In genomic region chr2:150548527-150548926, GRCh38 we compare ENCODE assay signal across 10 cellular contexts.
DNase-seq lines count a peak whose midpoint lies in the region; ATAC-seq and TF ChIP-seq lines count a peak whose summit lies in the region.
"Had no signal": no experiment of that assay in that cellular context is flagged by ENCODE, and none has a peak within 500 bp of the region (broad histone marks: within the 10 kb centered on the region; RNA-seq: fewer than 3 reads in every experiment).

No MANE protein-coding gene starts in this region.

- intact Hi-C loops in posterior cingulate gyrus (cut with DNase I): no loop called here

- TF ChIP-seq CTCF in AG10803 (conservative IDR thresholded peaks at IDR 0.05; ENCODE audit: low read length) (peak; percentile 32), GM20000 (IDR thresholded peaks at IDR 0.05; ENCODE audit: extremely low read depth, missing control alignments) (peak; percentile 33), fibroblast of pulmonary artery (IDR thresholded peaks at IDR 0.05; ENCODE audit: low read length, missing control alignments) (peak; percentile 51)

- no peak overlapping the region for H3K4me3 ChIP-seq in AG10803 (ENCODE audit: low read length)
- H3K4me3 ChIP-seq in fibroblast of pulmonary artery (replicated peaks; ENCODE audit: low read depth, low read length): no peak overlapping the region
- H3K4me3 ChIP-seq: spleen had no signal

- DNase-seq in AG10803 (ENCODE audit: low read depth): peak; percentile 40
- no peak for DNase-seq in GM20000 (ENCODE audit: low spot score)
- peak; percentile 77 for DNase-seq in NCI-H748 treated with DMSO at 0.1 percent for 48 hours (lab: John Stamatoyannopoulos, UW)
- peak; percentile 41 for DNase-seq in fibroblast of pulmonary artery (ENCODE audit: low read depth)
- DNase-seq in posterior cingulate gyrus: no peak
- DNase-seq in activated naive CD4-positive, alpha-beta T cell treated with anti-CD3 and anti-CD28 coated beads, Interleukin-2, amount 10 ng/mL, durations not matched to agents 7 days and 5 days: no peak
- no peak for DNase-seq in NCI-H1930 (lab: John Stamatoyannopoulos, UW)
- DNase-seq: activated CD8-positive, alpha-beta memory T cell treated with anti-CD3 and anti-CD28 coated beads, Interleukin-2, amount 10 ng/mL, durations not matched to agents 7 days and 5 days; spleen had no signal

- no peak overlapping the region for H3K27ac Mint-ChIP-seq in activated naive CD4-positive, alpha-beta T cell treated with anti-CD3 and anti-CD28 coated beads, Interleukin-2, amount 10 ng/mL, durations not matched to agents 7 days and 5 days
- H3K27ac Mint-ChIP-seq: activated CD8-positive, alpha-beta memory T cell treated with anti-CD3 and anti-CD28 coated beads, Interleukin-2, amount 10 ng/mL, durations not matched to agents 7 days and 5 days had no signal

- no peak for ATAC-seq in HG03108 (IDR thresholded peaks at IDR 0.05; ENCODE audit: unreplicated experiment)
- ATAC-seq: activated CD8-positive, alpha-beta memory T cell treated with anti-CD3 and anti-CD28 coated beads, Interleukin-2, amount 10 ng/mL, durations not matched to agents 7 days and 5 days had no signal

- H3K27me3 Mint-ChIP-seq in activated naive CD4-positive, alpha-beta T cell treated with anti-CD3 and anti-CD28 coated beads, Interleukin-2, amount 10 ng/mL, durations not matched to agents 7 days and 5 days: no peaks in the 10 kb centered on the region
- H3K27me3 Mint-ChIP-seq: activated CD8-positive, alpha-beta memory T cell treated with anti-CD3 and anti-CD28 coated beads, Interleukin-2, amount 10 ng/mL, durations not matched to agents 7 days and 5 days had no signal

- H3K4me3 Mint-ChIP-seq in activated naive CD4-positive, alpha-beta T cell treated with anti-CD3 and anti-CD28 coated beads, Interleukin-2, amount 10 ng/mL, durations not matched to agents 7 days and 5 days: no peak overlapping the region
- H3K4me3 Mint-ChIP-seq: activated CD8-positive, alpha-beta memory T cell treated with anti-CD3 and anti-CD28 coated beads, Interleukin-2, amount 10 ng/mL, durations not matched to agents 7 days and 5 days had no signal

- H3K9me3 Mint-ChIP-seq in activated naive CD4-positive, alpha-beta T cell treated with anti-CD3 and anti-CD28 coated beads, Interleukin-2, amount 10 ng/mL, durations not matched to agents 7 days and 5 days: no peaks in the 10 kb centered on the region

- no peaks in the 10 kb centered on the region for H3K4me1 Mint-ChIP-seq in activated naive CD4-positive, alpha-beta T cell treated with anti-CD3 and anti-CD28 coated beads, Interleukin-2, amount 10 ng/mL, durations not matched to agents 7 days and 5 days
- H3K4me1 Mint-ChIP-seq: activated CD8-positive, alpha-beta memory T cell treated with anti-CD3 and anti-CD28 coated beads, Interleukin-2, amount 10 ng/mL, durations not matched to agents 7 days and 5 days had no signal

- CTCF ChIA-PET in activated naive CD4-positive, alpha-beta T cell treated with anti-CD3 and anti-CD28 coated beads, Interleukin-2, amount 10 ng/mL, durations not matched to agents 7 days and 5 days (lab: Charles Lee): no interaction called here

- no peaks in the 10 kb centered on the region for H3K36me3 Mint-ChIP-seq in activated naive CD4-positive, alpha-beta T cell treated with anti-CD3 and anti-CD28 coated beads, Interleukin-2, amount 10 ng/mL, durations not matched to agents 7 days and 5 days
- H3K36me3 Mint-ChIP-seq: activated CD8-positive, alpha-beta memory T cell treated with anti-CD3 and anti-CD28 coated beads, Interleukin-2, amount 10 ng/mL, durations not matched to agents 7 days and 5 days had no signal

Comparison
In these comparisons a context has a peak if more than half of its experiments do, and no peak if none do; other contexts are left out.
1. DNase-seq: peak in AG10803 (single experiment), NCI-H748 treated with DMSO at 0.1 percent for 48 hours (single experiment) and fibroblast of pulmonary artery (single experiment); none in GM20000 (single experiment), posterior cingulate gyrus (0 of 10), activated naive CD4-positive, alpha-beta T cell treated with anti-CD3 and anti-CD28 coated beads, Interleukin-2, amount 10 ng/mL, durations not matched to agents 7 days and 5 days (single experiment) and NCI-H1930 (0 of 2).
2. Peak in every context shown above with its lines, with median percentiles within 50 percentile points of each other: CTCF ChIP-seq.